In the genomic region with DNA sequence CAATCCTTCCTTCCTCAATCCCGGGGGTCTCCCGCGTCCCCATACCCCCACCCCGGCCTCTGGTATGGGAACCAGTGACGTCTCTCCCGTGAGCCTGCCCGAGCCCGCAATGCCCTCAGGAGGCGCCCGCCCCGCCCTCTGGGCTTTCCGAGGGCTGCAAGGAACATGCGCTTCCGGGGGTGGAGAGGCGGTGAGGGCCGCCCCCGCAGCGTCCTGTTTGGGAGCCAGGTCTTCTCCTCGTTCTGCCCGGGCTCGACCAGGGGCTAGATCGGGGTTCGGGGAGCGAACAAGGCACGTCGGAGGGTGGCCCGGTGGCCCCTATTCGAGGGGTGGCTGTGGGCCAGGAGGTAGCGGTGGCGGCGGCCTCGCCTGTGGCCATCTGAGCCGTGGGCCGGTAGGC, we compare ENCODE assay signal across 2 cellular contexts.
TF ChIP-seq lines count a peak whose summit lies in the region.

No MANE protein-coding gene starts in this region.

TF ChIP-seq in GM23338, 12 proteins besides CTCF, POLR2A, EP300 and RAD21 (continues in another document):
- TF ChIP-seq NANOG (IDR thresholded peaks at IDR 0.05; ENCODE audit: borderline replicate concordance): no peak
- TF ChIP-seq POLR2AphosphoS5 (IDR thresholded peaks at IDR 0.05; ENCODE audit: low read depth): no peak
- no peak for TF ChIP-seq ZNF331 (CRISPR knock-in tag; IDR thresholded peaks at IDR 0.05; ENCODE audit: low read depth)
- TF ChIP-seq, protein P1, sequence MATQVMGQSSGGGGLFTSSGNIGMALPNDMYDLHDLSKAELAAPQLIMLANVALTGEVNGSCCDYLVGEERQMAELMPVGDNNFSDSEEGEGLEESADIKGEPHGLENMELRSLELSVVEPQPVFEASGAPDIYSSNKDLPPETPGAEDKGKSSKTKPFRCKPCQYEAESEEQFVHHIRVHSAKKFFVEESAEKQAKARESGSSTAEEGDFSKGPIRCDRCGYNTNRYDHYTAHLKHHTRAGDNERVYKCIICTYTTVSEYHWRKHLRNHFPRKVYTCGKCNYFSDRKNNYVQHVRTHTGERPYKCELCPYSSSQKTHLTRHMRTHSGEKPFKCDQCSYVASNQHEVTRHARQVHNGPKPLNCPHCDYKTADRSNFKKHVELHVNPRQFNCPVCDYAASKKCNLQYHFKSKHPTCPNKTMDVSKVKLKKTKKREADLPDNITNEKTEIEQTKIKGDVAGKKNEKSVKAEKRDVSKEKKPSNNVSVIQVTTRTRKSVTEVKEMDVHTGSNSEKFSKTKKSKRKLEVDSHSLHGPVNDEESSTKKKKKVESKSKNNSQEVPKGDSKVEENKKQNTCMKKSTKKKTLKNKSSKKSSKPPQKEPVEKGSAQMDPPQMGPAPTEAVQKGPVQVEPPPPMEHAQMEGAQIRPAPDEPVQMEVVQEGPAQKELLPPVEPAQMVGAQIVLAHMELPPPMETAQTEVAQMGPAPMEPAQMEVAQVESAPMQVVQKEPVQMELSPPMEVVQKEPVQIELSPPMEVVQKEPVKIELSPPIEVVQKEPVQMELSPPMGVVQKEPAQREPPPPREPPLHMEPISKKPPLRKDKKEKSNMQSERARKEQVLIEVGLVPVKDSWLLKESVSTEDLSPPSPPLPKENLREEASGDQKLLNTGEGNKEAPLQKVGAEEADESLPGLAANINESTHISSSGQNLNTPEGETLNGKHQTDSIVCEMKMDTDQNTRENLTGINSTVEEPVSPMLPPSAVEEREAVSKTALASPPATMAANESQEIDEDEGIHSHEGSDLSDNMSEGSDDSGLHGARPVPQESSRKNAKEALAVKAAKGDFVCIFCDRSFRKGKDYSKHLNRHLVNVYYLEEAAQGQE (IDR thresholded peaks at IDR 0.05; ENCODE audit: unreplicated experiment): no peak
- TF ChIP-seq CREB1 (CRISPR knock-in tag; IDR thresholded peaks at IDR 0.05; ENCODE audit: low read depth): no peak
- TF ChIP-seq JUNB (IDR thresholded peaks at IDR 0.05; ENCODE audit: unreplicated experiment): no peak
- TF ChIP-seq, protein P2, sequence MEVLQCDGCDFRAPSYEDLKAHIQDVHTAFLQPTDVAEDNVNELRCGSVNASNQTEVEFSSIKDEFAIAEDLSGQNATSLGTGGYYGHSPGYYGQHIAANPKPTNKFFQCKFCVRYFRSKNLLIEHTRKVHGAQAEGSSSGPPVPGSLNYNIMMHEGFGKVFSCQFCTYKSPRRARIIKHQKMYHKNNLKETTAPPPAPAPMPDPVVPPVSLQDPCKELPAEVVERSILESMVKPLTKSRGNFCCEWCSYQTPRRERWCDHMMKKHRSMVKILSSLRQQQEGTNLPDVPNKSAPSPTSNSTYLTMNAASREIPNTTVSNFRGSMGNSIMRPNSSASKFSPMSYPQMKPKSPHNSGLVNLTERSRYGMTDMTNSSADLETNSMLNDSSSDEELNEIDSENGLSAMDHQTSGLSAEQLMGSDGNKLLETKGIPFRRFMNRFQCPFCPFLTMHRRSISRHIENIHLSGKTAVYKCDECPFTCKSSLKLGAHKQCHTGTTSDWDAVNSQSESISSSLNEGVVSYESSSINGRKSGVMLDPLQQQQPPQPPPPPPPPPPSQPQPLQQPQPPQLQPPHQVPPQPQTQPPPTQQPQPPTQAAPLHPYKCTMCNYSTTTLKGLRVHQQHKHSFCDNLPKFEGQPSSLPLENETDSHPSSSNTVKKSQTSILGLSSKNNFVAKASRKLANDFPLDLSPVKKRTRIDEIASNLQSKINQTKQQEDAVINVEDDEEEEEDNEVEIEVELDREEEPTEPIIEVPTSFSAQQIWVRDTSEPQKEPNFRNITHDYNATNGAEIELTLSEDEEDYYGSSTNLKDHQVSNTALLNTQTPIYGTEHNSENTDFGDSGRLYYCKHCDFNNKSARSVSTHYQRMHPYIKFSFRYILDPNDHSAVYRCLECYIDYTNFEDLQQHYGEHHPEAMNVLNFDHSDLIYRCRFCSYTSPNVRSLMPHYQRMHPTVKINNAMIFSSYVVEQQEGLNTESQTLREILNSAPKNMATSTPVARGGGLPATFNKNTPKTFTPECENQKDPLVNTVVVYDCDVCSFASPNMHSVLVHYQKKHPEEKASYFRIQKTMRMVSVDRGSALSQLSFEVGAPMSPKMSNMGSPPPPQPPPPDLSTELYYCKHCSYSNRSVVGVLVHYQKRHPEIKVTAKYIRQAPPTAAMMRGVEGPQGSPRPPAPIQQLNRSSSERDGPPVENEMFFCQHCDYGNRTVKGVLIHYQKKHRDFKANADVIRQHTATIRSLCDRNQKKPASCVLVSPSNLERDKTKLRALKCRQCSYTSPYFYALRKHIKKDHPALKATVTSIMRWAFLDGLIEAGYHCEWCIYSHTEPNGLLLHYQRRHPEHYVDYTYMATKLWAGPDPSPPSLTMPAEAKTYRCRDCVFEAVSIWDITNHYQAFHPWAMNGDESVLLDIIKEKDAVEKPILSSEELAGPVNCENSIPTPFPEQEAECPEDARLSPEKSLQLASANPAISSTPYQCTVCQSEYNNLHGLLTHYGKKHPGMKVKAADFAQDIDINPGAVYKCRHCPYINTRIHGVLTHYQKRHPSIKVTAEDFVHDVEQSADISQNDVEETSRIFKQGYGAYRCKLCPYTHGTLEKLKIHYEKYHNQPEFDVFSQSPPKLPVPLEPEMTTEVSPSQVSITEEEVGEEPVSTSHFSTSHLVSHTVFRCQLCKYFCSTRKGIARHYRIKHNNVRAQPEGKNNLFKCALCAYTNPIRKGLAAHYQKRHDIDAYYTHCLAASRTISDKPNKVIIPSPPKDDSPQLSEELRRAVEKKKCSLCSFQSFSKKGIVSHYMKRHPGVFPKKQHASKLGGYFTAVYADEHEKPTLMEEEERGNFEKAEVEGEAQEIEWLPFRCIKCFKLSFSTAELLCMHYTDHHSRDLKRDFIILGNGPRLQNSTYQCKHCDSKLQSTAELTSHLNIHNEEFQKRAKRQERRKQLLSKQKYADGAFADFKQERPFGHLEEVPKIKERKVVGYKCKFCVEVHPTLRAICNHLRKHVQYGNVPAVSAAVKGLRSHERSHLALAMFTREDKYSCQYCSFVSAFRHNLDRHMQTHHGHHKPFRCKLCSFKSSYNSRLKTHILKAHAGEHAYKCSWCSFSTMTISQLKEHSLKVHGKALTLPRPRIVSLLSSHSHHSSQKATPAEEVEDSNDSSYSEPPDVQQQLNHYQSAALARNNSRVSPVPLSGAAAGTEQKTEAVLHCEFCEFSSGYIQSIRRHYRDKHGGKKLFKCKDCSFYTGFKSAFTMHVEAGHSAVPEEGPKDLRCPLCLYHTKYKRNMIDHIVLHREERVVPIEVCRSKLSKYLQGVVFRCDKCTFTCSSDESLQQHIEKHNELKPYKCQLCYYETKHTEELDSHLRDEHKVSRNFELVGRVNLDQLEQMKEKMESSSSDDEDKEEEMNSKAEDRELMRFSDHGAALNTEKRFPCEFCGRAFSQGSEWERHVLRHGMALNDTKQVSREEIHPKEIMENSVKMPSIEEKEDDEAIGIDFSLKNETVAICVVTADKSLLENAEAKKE (CRISPR knock-in tag; IDR thresholded peaks at IDR 0.05): no peak
- TF ChIP-seq ZNF114 (CRISPR knock-in tag; IDR thresholded peaks at IDR 0.05): no peak
- no peak for TF ChIP-seq EZH2phosphoT487 (IDR thresholded peaks at IDR 0.05; ENCODE audit: unreplicated experiment)
- TF ChIP-seq, protein P3, sequence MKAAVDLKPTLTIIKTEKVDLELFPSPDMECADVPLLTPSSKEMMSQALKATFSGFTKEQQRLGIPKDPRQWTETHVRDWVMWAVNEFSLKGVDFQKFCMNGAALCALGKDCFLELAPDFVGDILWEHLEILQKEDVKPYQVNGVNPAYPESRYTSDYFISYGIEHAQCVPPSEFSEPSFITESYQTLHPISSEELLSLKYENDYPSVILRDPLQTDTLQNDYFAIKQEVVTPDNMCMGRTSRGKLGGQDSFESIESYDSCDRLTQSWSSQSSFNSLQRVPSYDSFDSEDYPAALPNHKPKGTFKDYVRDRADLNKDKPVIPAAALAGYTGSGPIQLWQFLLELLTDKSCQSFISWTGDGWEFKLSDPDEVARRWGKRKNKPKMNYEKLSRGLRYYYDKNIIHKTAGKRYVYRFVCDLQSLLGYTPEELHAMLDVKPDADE (IDR thresholded peaks at IDR 0.05): no peak

TF ChIP-seq in K562, 482 proteins besides CTCF, POLR2A, EP300 and RAD21 (continues in another document):
- TF ChIP-seq CBFA2T3 (IDR thresholded peaks at IDR 0.05) (no peak), ZFX (CRISPR knock-in tag; IDR thresholded peaks at IDR 0.05) (no peak), BCL6 (CRISPR knock-in tag; IDR thresholded peaks at IDR 0.05) (no peak), ESRRB (CRISPR knock-in tag; IDR thresholded peaks at IDR 0.05; ENCODE audit: borderline replicate concordance) (no peak), KLF10 (CRISPR knock-in tag; IDR thresholded peaks at IDR 0.05) (no peak), ETV6 (IDR thresholded peaks at IDR 0.05; ENCODE audit: borderline replicate concordance in 1 of 2, low read depth in 2 of 2, low read length in 1 of 2) (no peak), ETV6 (CRISPR knock-in tag; IDR thresholded peaks at IDR 0.05; ENCODE audit: borderline replicate concordance) (no peak), NONO (IDR thresholded peaks at IDR 0.05; ENCODE audit: low read depth in 2 of 2, low read length in 1 of 2) (no peak), HSF4 (CRISPR knock-in tag; IDR thresholded peaks at IDR 0.05; ENCODE audit: borderline replicate concordance) (no peak), YBX1 (IDR thresholded peaks at IDR 0.05) (no peak), FOXA3 (CRISPR knock-in tag; conservative IDR thresholded peaks at IDR 0.05 in 1 of 2, IDR thresholded peaks at IDR 0.05 in 1 of 2) (no peak), ZNF212 (CRISPR knock-in tag; IDR thresholded peaks at IDR 0.05) (no peak), THRAP3 (IDR thresholded peaks at IDR 0.05; ENCODE audit: borderline replicate concordance) (no peak), SRSF7 (optimal IDR thresholded peaks at IDR 0.05; ENCODE audit: low read depth, low read length) (no peak), GATA2 (CRISPR knock-in tag; IDR thresholded peaks at IDR 0.05) (no peak), EGR1 (conservative IDR thresholded peaks at IDR 0.05) (peak; percentile 59), ZNF76 (CRISPR knock-in tag; IDR thresholded peaks at IDR 0.05; ENCODE audit: borderline replicate concordance) (no peak), NRF1 (conservative IDR thresholded peaks at IDR 0.05 in 1 of 2, IDR thresholded peaks at IDR 0.05 in 1 of 2) (peak in 1 of 2 experiments; percentile 32; a peak in 1 of 4 replicates), BRCA1 (IDR thresholded peaks at IDR 0.05) (no peak), BRCA1 (CRISPR knock-in tag; IDR thresholded peaks at IDR 0.05) (no peak)
- TF ChIP-seq, protein P4, sequence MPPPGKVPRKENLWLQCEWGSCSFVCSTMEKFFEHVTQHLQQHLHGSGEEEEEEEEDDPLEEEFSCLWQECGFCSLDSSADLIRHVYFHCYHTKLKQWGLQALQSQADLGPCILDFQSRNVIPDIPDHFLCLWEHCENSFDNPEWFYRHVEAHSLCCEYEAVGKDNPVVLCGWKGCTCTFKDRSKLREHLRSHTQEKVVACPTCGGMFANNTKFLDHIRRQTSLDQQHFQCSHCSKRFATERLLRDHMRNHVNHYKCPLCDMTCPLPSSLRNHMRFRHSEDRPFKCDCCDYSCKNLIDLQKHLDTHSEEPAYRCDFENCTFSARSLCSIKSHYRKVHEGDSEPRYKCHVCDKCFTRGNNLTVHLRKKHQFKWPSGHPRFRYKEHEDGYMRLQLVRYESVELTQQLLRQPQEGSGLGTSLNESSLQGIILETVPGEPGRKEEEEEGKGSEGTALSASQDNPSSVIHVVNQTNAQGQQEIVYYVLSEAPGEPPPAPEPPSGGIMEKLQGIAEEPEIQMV (tag; conservative IDR thresholded peaks at IDR 0.05; ENCODE audit: low read depth): no peak
- TF ChIP-seq, protein P5, sequence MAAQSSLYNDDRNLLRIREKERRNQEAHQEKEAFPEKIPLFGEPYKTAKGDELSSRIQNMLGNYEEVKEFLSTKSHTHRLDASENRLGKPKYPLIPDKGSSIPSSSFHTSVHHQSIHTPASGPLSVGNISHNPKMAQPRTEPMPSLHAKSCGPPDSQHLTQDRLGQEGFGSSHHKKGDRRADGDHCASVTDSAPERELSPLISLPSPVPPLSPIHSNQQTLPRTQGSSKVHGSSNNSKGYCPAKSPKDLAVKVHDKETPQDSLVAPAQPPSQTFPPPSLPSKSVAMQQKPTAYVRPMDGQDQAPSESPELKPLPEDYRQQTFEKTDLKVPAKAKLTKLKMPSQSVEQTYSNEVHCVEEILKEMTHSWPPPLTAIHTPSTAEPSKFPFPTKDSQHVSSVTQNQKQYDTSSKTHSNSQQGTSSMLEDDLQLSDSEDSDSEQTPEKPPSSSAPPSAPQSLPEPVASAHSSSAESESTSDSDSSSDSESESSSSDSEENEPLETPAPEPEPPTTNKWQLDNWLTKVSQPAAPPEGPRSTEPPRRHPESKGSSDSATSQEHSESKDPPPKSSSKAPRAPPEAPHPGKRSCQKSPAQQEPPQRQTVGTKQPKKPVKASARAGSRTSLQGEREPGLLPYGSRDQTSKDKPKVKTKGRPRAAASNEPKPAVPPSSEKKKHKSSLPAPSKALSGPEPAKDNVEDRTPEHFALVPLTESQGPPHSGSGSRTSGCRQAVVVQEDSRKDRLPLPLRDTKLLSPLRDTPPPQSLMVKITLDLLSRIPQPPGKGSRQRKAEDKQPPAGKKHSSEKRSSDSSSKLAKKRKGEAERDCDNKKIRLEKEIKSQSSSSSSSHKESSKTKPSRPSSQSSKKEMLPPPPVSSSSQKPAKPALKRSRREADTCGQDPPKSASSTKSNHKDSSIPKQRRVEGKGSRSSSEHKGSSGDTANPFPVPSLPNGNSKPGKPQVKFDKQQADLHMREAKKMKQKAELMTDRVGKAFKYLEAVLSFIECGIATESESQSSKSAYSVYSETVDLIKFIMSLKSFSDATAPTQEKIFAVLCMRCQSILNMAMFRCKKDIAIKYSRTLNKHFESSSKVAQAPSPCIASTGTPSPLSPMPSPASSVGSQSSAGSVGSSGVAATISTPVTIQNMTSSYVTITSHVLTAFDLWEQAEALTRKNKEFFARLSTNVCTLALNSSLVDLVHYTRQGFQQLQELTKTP (IDR thresholded peaks at IDR 0.05; ENCODE audit: low read depth in 1 of 2, partially characterized antibody in 2 of 2): no peak
- TF ChIP-seq, protein P6, sequence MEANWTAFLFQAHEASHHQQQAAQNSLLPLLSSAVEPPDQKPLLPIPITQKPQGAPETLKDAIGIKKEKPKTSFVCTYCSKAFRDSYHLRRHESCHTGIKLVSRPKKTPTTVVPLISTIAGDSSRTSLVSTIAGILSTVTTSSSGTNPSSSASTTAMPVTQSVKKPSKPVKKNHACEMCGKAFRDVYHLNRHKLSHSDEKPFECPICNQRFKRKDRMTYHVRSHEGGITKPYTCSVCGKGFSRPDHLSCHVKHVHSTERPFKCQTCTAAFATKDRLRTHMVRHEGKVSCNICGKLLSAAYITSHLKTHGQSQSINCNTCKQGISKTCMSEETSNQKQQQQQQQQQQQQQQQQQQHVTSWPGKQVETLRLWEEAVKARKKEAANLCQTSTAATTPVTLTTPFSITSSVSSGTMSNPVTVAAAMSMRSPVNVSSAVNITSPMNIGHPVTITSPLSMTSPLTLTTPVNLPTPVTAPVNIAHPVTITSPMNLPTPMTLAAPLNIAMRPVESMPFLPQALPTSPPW (CRISPR knock-in tag; IDR thresholded peaks at IDR 0.05): 0 out of 2 replicates have a peak, but pooled peaks have one; percentile 18
- TF ChIP-seq, protein P7, sequence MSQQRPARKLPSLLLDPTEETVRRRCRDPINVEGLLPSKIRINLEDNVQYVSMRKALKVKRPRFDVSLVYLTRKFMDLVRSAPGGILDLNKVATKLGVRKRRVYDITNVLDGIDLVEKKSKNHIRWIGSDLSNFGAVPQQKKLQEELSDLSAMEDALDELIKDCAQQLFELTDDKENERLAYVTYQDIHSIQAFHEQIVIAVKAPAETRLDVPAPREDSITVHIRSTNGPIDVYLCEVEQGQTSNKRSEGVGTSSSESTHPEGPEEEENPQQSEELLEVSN (IDR thresholded peaks at IDR 0.05; ENCODE audit: borderline replicate concordance in 1 of 2, extremely low read depth in 1 of 2, insufficient read depth in 1 of 2, insufficient read length in 1 of 2, low read depth in 1 of 2, low read length in 1 of 2, poor library complexity in 1 of 2, severe bottlenecking in 1 of 2): peak in 1 of 2 experiments; percentile 30
- TF ChIP-seq, protein P8, sequence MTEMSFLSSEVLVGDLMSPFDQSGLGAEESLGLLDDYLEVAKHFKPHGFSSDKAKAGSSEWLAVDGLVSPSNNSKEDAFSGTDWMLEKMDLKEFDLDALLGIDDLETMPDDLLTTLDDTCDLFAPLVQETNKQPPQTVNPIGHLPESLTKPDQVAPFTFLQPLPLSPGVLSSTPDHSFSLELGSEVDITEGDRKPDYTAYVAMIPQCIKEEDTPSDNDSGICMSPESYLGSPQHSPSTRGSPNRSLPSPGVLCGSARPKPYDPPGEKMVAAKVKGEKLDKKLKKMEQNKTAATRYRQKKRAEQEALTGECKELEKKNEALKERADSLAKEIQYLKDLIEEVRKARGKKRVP (CRISPR knock-in tag; IDR thresholded peaks at IDR 0.05): no peak
